ENCODE assay signal across 1 cellular context in genomic region chr14:23665302-23666016, GRCh38.
TF ChIP-seq lines count a peak whose summit lies in the region.

No MANE protein-coding gene starts in this region.

TF ChIP-seq in HepG2, 621 proteins besides CTCF, POLR2A, EP300 and RAD21 (continued from another document):
- no peak for TF ChIP-seq HNF4G (IDR thresholded peaks at IDR 0.05; ENCODE audit: borderline replicate concordance, low read depth, low read length)
- no peak for TF ChIP-seq HNF4G (CRISPR knock-in tag; IDR thresholded peaks at IDR 0.05; ENCODE audit: borderline replicate concordance, low read depth)
- TF ChIP-seq, protein P1, sequence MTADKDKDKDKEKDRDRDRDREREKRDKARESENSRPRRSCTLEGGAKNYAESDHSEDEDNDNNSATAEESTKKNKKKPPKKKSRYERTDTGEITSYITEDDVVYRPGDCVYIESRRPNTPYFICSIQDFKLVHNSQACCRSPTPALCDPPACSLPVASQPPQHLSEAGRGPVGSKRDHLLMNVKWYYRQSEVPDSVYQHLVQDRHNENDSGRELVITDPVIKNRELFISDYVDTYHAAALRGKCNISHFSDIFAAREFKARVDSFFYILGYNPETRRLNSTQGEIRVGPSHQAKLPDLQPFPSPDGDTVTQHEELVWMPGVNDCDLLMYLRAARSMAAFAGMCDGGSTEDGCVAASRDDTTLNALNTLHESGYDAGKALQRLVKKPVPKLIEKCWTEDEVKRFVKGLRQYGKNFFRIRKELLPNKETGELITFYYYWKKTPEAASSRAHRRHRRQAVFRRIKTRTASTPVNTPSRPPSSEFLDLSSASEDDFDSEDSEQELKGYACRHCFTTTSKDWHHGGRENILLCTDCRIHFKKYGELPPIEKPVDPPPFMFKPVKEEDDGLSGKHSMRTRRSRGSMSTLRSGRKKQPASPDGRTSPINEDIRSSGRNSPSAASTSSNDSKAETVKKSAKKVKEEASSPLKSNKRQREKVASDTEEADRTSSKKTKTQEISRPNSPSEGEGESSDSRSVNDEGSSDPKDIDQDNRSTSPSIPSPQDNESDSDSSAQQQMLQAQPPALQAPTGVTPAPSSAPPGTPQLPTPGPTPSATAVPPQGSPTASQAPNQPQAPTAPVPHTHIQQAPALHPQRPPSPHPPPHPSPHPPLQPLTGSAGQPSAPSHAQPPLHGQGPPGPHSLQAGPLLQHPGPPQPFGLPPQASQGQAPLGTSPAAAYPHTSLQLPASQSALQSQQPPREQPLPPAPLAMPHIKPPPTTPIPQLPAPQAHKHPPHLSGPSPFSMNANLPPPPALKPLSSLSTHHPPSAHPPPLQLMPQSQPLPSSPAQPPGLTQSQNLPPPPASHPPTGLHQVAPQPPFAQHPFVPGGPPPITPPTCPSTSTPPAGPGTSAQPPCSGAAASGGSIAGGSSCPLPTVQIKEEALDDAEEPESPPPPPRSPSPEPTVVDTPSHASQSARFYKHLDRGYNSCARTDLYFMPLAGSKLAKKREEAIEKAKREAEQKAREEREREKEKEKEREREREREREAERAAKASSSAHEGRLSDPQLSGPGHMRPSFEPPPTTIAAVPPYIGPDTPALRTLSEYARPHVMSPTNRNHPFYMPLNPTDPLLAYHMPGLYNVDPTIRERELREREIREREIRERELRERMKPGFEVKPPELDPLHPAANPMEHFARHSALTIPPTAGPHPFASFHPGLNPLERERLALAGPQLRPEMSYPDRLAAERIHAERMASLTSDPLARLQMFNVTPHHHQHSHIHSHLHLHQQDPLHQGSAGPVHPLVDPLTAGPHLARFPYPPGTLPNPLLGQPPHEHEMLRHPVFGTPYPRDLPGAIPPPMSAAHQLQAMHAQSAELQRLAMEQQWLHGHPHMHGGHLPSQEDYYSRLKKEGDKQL (CRISPR knock-in tag; IDR thresholded peaks at IDR 0.05; ENCODE audit: low read depth) = no peak
- no peak for TF ChIP-seq SYNCRIP (IDR thresholded peaks at IDR 0.05; ENCODE audit: insufficient read depth, low read depth, low read length)
- TF ChIP-seq, protein P2, sequence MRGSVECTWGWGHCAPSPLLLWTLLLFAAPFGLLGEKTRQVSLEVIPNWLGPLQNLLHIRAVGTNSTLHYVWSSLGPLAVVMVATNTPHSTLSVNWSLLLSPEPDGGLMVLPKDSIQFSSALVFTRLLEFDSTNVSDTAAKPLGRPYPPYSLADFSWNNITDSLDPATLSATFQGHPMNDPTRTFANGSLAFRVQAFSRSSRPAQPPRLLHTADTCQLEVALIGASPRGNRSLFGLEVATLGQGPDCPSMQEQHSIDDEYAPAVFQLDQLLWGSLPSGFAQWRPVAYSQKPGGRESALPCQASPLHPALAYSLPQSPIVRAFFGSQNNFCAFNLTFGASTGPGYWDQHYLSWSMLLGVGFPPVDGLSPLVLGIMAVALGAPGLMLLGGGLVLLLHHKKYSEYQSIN (CRISPR knock-in tag; IDR thresholded peaks at IDR 0.05; ENCODE audit: borderline replicate concordance) = 0 out of 2 replicates have a peak, but pooled peaks have one; percentile 71
- TF ChIP-seq CSRNP1 (CRISPR knock-in tag; IDR thresholded peaks at IDR 0.05) = no peak
- no peak for TF ChIP-seq RARG (CRISPR knock-in tag; IDR thresholded peaks at IDR 0.05; ENCODE audit: low read depth)
- no peak for TF ChIP-seq FOSL1 (CRISPR knock-in tag; IDR thresholded peaks at IDR 0.05; ENCODE audit: borderline replicate concordance)
- TF ChIP-seq NFKB2 (CRISPR knock-in tag; IDR thresholded peaks at IDR 0.05; ENCODE audit: borderline replicate concordance) = no peak
